In genomic region chr7:142833174-142834027, GRCh38 we compare ENCODE assay signal across 14 cellular contexts. TPM values are rescaled to one million over a fixed set of nuclear protein-coding genes. Genes with fewer than 3 reads are reported as not detected.
DNase-seq lines count a peak whose midpoint lies in the region; ATAC-seq and TF ChIP-seq lines count a peak whose summit lies in the region.
"Had no signal": no experiment of that assay in that cellular context is flagged by ENCODE, and none has a peak within 500 bp of the region (broad histone marks: within the 10 kb centered on the region; RNA-seq: fewer than 3 reads in every experiment).

No MANE protein-coding gene starts in this region.

- H3K9me2 ChIP-seq in GM23338 (ENCODE audit: insufficient read depth), result no peaks in the 10 kb centered on the region

- H3K9me3 Mint-ChIP-seq in GM23338 (no peaks in the 10 kb centered on the region), endodermal cell (no peaks in the 10 kb centered on the region), osteocyte (ENCODE audit: unreplicated experiment) (no peaks in the 10 kb centered on the region)
- H3K9me3 Mint-ChIP-seq: HFFc6, nephron had no signal

- H3K4me3 Mint-ChIP-seq in GM23338, result no peak overlapping the region
- H3K4me3 Mint-ChIP-seq in endodermal cell, result no peak overlapping the region
- H3K4me3 Mint-ChIP-seq in osteocyte (ENCODE audit: unreplicated experiment), result no peak overlapping the region
- H3K4me3 Mint-ChIP-seq: HFFc6, nephron had no signal

- H3F3A ChIP-seq in GM23338 (replicated peaks; ENCODE audit: low read depth), result no peaks in the 10 kb centered on the region

- H3K9ac ChIP-seq in endodermal cell (ENCODE audit: extremely low read depth, low read length, poor library complexity, severe bottlenecking), result no peak overlapping the region

- no peaks in the 10 kb centered on the region for H3K79me2 ChIP-seq in GM23338 (replicated peaks; ENCODE audit: insufficient read depth)

- H3K4me3 ChIP-seq in GM23338 (no peak overlapping the region), endodermal cell (ENCODE audit: low read length) (no peak overlapping the region)

- H3K27ac ChIP-seq in GM23338 (ENCODE audit: low read depth), result no peak overlapping the region
- H3K27ac ChIP-seq in endodermal cell (ENCODE audit: low read depth, low read length), result no peak overlapping the region

- TF ChIP-seq CTCF in GM23338 (conservative IDR thresholded peaks at IDR 0.05; ENCODE audit: low read depth in 2 of 2), result no peak
- no peak for TF ChIP-seq CTCF in endodermal cell (conservative IDR thresholded peaks at IDR 0.05)
- no peak for TF ChIP-seq CTCF in osteocyte (IDR thresholded peaks at IDR 0.05)

- H3K9me3 ChIP-seq in endodermal cell (ENCODE audit: control insufficient read depth, low read length), result no peaks in the 10 kb centered on the region

- peak overlapping the region; percentile 40; the same call in 1 of the 2 replicates for H2AFZ ChIP-seq in GM23338

- no peak overlapping the region for H3K4me2 ChIP-seq in GM23338

- H3K27me3 Mint-ChIP-seq in GM23338 (ENCODE audit: insufficient read depth, low read depth, poor library complexity) (no peaks in the 10 kb centered on the region), endodermal cell (ENCODE audit: insufficient read depth) (peaks cover 4% of the 10 kb centered on the region), osteocyte (ENCODE audit: unreplicated experiment) (peaks cover 23% of the 10 kb centered on the region)

- H3K27me3 ChIP-seq in GM23338 (ENCODE audit: insufficient read depth) (no peaks in the 10 kb centered on the region), endodermal cell (ENCODE audit: control insufficient read depth, insufficient read depth, low read length, poor library complexity, severe bottlenecking) (no peaks in the 10 kb centered on the region)

- H4K20me1 ChIP-seq in GM23338 (replicated peaks; ENCODE audit: insufficient read depth), result no peaks in the 10 kb centered on the region

- WGBS in endodermal cell (ENCODE audit: insufficient coverage in 1 of 2, insufficient read length in 1 of 2), 2 experiments, result 36 to 76% methylated on average over 3 to 5 of the region's 6 CpGs

- DNase-seq in GM23338 (ENCODE audit: low spot score) (no peak), endodermal cell (no peak), amygdala (lab: John Stamatoyannopoulos, UW) (no peak), osteocyte (ENCODE audit: extremely low spot score, unreplicated experiment) (no peak), iPS-NIHi11 (ENCODE audit: low spot score) (no peak), NCI-H128 (lab: John Stamatoyannopoulos, UW; ENCODE audit: unreplicated experiment) (no peak)
- DNase-seq: activated CD4-positive, alpha-beta T cell treated with anti-CD3 and anti-CD28 coated beads for 48 hours; DMS 273 treated with DMSO at 0.1 percent for 48 hours; HFFc6 had no signal

- ATAC-seq in GM18867 (IDR thresholded peaks at IDR 0.05; ENCODE audit: unreplicated experiment) (peak; percentile 72), GM23338 (no peak), HG03520 (IDR thresholded peaks at IDR 0.05; ENCODE audit: unreplicated experiment) (peak; percentile 63)

- H3K4me1 ChIP-seq in GM23338 (ENCODE audit: insufficient read depth) (no peaks in the 10 kb centered on the region), endodermal cell (ENCODE audit: control insufficient read depth, insufficient read depth, low read length) (peaks cover 10% of the 10 kb centered on the region)

- H3K36me3 Mint-ChIP-seq in GM23338 (ENCODE audit: low read depth) (no peaks in the 10 kb centered on the region), endodermal cell (ENCODE audit: low read depth) (no peaks in the 10 kb centered on the region), osteocyte (ENCODE audit: unreplicated experiment) (no peaks in the 10 kb centered on the region)

- H3K36me3 ChIP-seq in GM23338 (ENCODE audit: insufficient read depth) (no peaks in the 10 kb centered on the region), endodermal cell (ENCODE audit: control insufficient read depth, insufficient read depth, low read length) (no peaks in the 10 kb centered on the region)

- H3K27ac Mint-ChIP-seq in GM23338, result no peak overlapping the region
- peak overlapping the region; percentile 59 for H3K27ac Mint-ChIP-seq in endodermal cell
- H3K27ac Mint-ChIP-seq in osteocyte (ENCODE audit: unreplicated experiment), result no peak overlapping the region
- H3K27ac Mint-ChIP-seq: HFFc6 had no signal

- H3K4me1 Mint-ChIP-seq in GM23338 (no peaks in the 10 kb centered on the region; the same call in 2 of the 3 replicates), endodermal cell (peaks cover 41% of the 10 kb centered on the region), osteocyte (ENCODE audit: unreplicated experiment) (no peaks in the 10 kb centered on the region)
- H3K4me1 Mint-ChIP-seq: nephron had no signal

TF ChIP-seq in GM23338, 12 proteins besides CTCF, POLR2A, EP300 and RAD21 (continues in another document):
- no peak for TF ChIP-seq NANOG (IDR thresholded peaks at IDR 0.05; ENCODE audit: borderline replicate concordance)
- TF ChIP-seq JUNB (IDR thresholded peaks at IDR 0.05; ENCODE audit: unreplicated experiment), result no peak
- TF ChIP-seq EZH2phosphoT487 (IDR thresholded peaks at IDR 0.05; ENCODE audit: unreplicated experiment), result no peak
- TF ChIP-seq POLR2AphosphoS5 (IDR thresholded peaks at IDR 0.05; ENCODE audit: low read depth), result no peak
- TF ChIP-seq CREB1 (CRISPR knock-in tag; IDR thresholded peaks at IDR 0.05; ENCODE audit: low read depth), result no peak
- TF ChIP-seq, protein P1, sequence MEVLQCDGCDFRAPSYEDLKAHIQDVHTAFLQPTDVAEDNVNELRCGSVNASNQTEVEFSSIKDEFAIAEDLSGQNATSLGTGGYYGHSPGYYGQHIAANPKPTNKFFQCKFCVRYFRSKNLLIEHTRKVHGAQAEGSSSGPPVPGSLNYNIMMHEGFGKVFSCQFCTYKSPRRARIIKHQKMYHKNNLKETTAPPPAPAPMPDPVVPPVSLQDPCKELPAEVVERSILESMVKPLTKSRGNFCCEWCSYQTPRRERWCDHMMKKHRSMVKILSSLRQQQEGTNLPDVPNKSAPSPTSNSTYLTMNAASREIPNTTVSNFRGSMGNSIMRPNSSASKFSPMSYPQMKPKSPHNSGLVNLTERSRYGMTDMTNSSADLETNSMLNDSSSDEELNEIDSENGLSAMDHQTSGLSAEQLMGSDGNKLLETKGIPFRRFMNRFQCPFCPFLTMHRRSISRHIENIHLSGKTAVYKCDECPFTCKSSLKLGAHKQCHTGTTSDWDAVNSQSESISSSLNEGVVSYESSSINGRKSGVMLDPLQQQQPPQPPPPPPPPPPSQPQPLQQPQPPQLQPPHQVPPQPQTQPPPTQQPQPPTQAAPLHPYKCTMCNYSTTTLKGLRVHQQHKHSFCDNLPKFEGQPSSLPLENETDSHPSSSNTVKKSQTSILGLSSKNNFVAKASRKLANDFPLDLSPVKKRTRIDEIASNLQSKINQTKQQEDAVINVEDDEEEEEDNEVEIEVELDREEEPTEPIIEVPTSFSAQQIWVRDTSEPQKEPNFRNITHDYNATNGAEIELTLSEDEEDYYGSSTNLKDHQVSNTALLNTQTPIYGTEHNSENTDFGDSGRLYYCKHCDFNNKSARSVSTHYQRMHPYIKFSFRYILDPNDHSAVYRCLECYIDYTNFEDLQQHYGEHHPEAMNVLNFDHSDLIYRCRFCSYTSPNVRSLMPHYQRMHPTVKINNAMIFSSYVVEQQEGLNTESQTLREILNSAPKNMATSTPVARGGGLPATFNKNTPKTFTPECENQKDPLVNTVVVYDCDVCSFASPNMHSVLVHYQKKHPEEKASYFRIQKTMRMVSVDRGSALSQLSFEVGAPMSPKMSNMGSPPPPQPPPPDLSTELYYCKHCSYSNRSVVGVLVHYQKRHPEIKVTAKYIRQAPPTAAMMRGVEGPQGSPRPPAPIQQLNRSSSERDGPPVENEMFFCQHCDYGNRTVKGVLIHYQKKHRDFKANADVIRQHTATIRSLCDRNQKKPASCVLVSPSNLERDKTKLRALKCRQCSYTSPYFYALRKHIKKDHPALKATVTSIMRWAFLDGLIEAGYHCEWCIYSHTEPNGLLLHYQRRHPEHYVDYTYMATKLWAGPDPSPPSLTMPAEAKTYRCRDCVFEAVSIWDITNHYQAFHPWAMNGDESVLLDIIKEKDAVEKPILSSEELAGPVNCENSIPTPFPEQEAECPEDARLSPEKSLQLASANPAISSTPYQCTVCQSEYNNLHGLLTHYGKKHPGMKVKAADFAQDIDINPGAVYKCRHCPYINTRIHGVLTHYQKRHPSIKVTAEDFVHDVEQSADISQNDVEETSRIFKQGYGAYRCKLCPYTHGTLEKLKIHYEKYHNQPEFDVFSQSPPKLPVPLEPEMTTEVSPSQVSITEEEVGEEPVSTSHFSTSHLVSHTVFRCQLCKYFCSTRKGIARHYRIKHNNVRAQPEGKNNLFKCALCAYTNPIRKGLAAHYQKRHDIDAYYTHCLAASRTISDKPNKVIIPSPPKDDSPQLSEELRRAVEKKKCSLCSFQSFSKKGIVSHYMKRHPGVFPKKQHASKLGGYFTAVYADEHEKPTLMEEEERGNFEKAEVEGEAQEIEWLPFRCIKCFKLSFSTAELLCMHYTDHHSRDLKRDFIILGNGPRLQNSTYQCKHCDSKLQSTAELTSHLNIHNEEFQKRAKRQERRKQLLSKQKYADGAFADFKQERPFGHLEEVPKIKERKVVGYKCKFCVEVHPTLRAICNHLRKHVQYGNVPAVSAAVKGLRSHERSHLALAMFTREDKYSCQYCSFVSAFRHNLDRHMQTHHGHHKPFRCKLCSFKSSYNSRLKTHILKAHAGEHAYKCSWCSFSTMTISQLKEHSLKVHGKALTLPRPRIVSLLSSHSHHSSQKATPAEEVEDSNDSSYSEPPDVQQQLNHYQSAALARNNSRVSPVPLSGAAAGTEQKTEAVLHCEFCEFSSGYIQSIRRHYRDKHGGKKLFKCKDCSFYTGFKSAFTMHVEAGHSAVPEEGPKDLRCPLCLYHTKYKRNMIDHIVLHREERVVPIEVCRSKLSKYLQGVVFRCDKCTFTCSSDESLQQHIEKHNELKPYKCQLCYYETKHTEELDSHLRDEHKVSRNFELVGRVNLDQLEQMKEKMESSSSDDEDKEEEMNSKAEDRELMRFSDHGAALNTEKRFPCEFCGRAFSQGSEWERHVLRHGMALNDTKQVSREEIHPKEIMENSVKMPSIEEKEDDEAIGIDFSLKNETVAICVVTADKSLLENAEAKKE (CRISPR knock-in tag; IDR thresholded peaks at IDR 0.05), result no peak

RNA-seq across cellular contexts. Expression of gene EPHB6, which starts 21.5 kb away (rescaled TPM):
- total RNA-seq in GM23338 (2014; rRNA removed; shearing (Covaris generic)), result 18.1 and 20.8 TPM in 2 replicates
- 27.5 and 33.2 TPM in 2 replicates for polyA plus RNA-seq in GM23338 (2016; fragmentation: Nextera tagmentation; extraction: Ambion mirVana)
- total RNA-seq in endodermal cell (10 to 100 TPM; 33.2 to 36.9 TPM), osteocyte (13.7 and 14.7 TPM in 2 replicates)
- 16.0 TPM for polyA plus RNA-seq in endodermal cell (2013, experiment 1 of 2)
- 14.1 TPM for polyA plus RNA-seq in endodermal cell (2013, experiment 2 of 2)
- total RNA-seq: NCI-H460 had no signal

RNA-seq across cellular contexts. Expression of gene TRPV6, which starts 52.1 kb away (rescaled TPM):
- 0.43 and 0.80 TPM in 2 replicates for total RNA-seq in GM23338 (2014; rRNA removed; shearing (Covaris generic))
- polyA plus RNA-seq in GM23338 (2016; fragmentation: Nextera tagmentation; extraction: Ambion mirVana), result 0.08 and 0.17 TPM in 2 replicates
- total RNA-seq in endodermal cell (1 to 10 TPM; 2.7 to 4.1 TPM), osteocyte (not detected in 2 replicates)
- 0.28 TPM for polyA plus RNA-seq in endodermal cell (2013, experiment 1 of 2)
- 0.50 TPM for polyA plus RNA-seq in endodermal cell (2013, experiment 2 of 2)
- total RNA-seq: glomerular endothelial cell, HFFc6, NCI-H460 had no signal
